In genomic region chr1:36359383-36359782, GRCh38 we compare ENCODE assay signal across 16 cellular contexts. TPM values are rescaled to one million over a fixed set of nuclear protein-coding genes. Genes with fewer than 3 reads are reported as not detected.
DNase-seq lines count a peak whose midpoint lies in the region; ATAC-seq and TF ChIP-seq lines count a peak whose summit lies in the region.
"Had no signal": no experiment of that assay in that cellular context is flagged by ENCODE, and none has a peak within 500 bp of the region (broad histone marks: within the 10 kb centered on the region; RNA-seq: fewer than 3 reads in every experiment).

No MANE protein-coding gene starts in this region.

- peak overlapping the region; percentile 2 for H3K4me3 Mint-ChIP-seq in activated T-helper 1 cell treated with anti-CD3 and anti-CD28 coated beads, Interleukin-12 subunit alpha, Interleukin-12 subunit beta, Interleukin-2, Interleukin-4 antibody, amounts not matched to agents 30 ng/mL and 10 ng/mL and 1 ng/mL, durations not matched to agents 14 hours and 24 hours and 36 hours
- H3K4me3 Mint-ChIP-seq in memory B cell = no peak overlapping the region
- H3K4me3 Mint-ChIP-seq: activated T-cell treated with anti-CD3 and anti-CD28 coated beads, Interleukin-2, amount 50 U/mL, for 4 hours; CD14-positive monocyte had no signal

- peak; percentile 76 for ATAC-seq in memory B cell (ENCODE audit: low read depth)
- no peak for ATAC-seq in HG02763 (IDR thresholded peaks at IDR 0.05; ENCODE audit: unreplicated experiment)
- ATAC-seq: Right ventricle myocardium inferior had no signal

- peaks cover 11% of the 10 kb centered on the region for H3K79me2 ChIP-seq in ACC112 (ENCODE audit: control insufficient read depth, insufficient read depth, low read length, unreplicated experiment)

- peaks cover 11% of the 10 kb centered on the region for H3K4me1 ChIP-seq in ACC112 (ENCODE audit: control insufficient read depth, insufficient read depth, low read length, unreplicated experiment)
- no peaks in the 10 kb centered on the region for H3K4me1 ChIP-seq in colonic mucosa
- H3K4me1 ChIP-seq: right atrium auricular region had no signal

- intact Hi-C loops in activated T-helper 1 cell treated with anti-CD3 and anti-CD28 coated beads, Interleukin-12 subunit alpha, Interleukin-12 subunit beta, Interleukin-2, Interleukin-4 antibody, amounts not matched to agents 30 ng/mL and 10 ng/mL and 1 ng/mL, durations not matched to agents 14 hours and 24 hours and 36 hours (cut with micrococcal nuclease) = no loop called here
- intact Hi-C loops in colonic mucosa (cut with DNase I) = no loop called here

- no peaks in the 10 kb centered on the region for H3K27me3 Mint-ChIP-seq in activated T-helper 1 cell treated with anti-CD3 and anti-CD28 coated beads, Interleukin-12 subunit alpha, Interleukin-12 subunit beta, Interleukin-2, Interleukin-4 antibody, amounts not matched to agents 30 ng/mL and 10 ng/mL and 1 ng/mL, durations not matched to agents 14 hours and 24 hours and 36 hours (ENCODE audit: insufficient read depth)
- H3K27me3 Mint-ChIP-seq in memory B cell = no peaks in the 10 kb centered on the region

- H3K4me3 ChIP-seq in ACC112 (ENCODE audit: low read depth, low read length) = no peak overlapping the region
- H3K4me3 ChIP-seq in colonic mucosa = no peak overlapping the region
- H3K4me3 ChIP-seq: right atrium auricular region had no signal

- H3K9me3 Mint-ChIP-seq in activated T-helper 1 cell treated with anti-CD3 and anti-CD28 coated beads, Interleukin-12 subunit alpha, Interleukin-12 subunit beta, Interleukin-2, Interleukin-4 antibody, amounts not matched to agents 30 ng/mL and 10 ng/mL and 1 ng/mL, durations not matched to agents 14 hours and 24 hours and 36 hours = no peaks in the 10 kb centered on the region
- H3K9me3 Mint-ChIP-seq in memory B cell = no peaks in the 10 kb centered on the region
- H3K9me3 Mint-ChIP-seq: activated T-cell treated with anti-CD3 and anti-CD28 coated beads, Interleukin-2, amount 50 U/mL, for 4 hours had no signal

- no peak for TF ChIP-seq CTCF in colonic mucosa (IDR thresholded peaks at IDR 0.05)

- H3K27ac Mint-ChIP-seq in activated T-helper 1 cell treated with anti-CD3 and anti-CD28 coated beads, Interleukin-12 subunit alpha, Interleukin-12 subunit beta, Interleukin-2, Interleukin-4 antibody, amounts not matched to agents 30 ng/mL and 10 ng/mL and 1 ng/mL, durations not matched to agents 14 hours and 24 hours and 36 hours = peak overlapping the region; percentile 88
- H3K27ac Mint-ChIP-seq in memory B cell = peak overlapping the region; percentile 62

- H3K27ac ChIP-seq in ACC112 (ENCODE audit: low read depth, low read length) = peak overlapping the region; percentile 16; the same call in 1 of the 2 replicates
- H3K27ac ChIP-seq in colonic mucosa = no peak overlapping the region
- H3K27ac ChIP-seq: right atrium auricular region had no signal

- H3K27me3 ChIP-seq in ACC112 (ENCODE audit: insufficient read depth, low read length) (no peaks in the 10 kb centered on the region), colonic mucosa (no peaks in the 10 kb centered on the region)
- H3K27me3 ChIP-seq: right atrium auricular region had no signal

- H3K36me3 ChIP-seq in ACC112 (ENCODE audit: insufficient read depth, low read length) (peaks cover 24% of the 10 kb centered on the region; the same call in 1 of the 2 replicates), colonic mucosa (peaks cover 7% of the 10 kb centered on the region)

- in situ Hi-C loops in Caki2 (cut with HindIII; ENCODE audit: low pct_unique_long_range_greater_than_20kb, low sequenced_read_pairs) = no loop called here

- H2AFZ ChIP-seq in ACC112 (ENCODE audit: low read length, unreplicated experiment) = no peak overlapping the region

- H3K36me3 Mint-ChIP-seq in activated T-helper 1 cell treated with anti-CD3 and anti-CD28 coated beads, Interleukin-12 subunit alpha, Interleukin-12 subunit beta, Interleukin-2, Interleukin-4 antibody, amounts not matched to agents 30 ng/mL and 10 ng/mL and 1 ng/mL, durations not matched to agents 14 hours and 24 hours and 36 hours (ENCODE audit: low read depth) = peaks cover 26% of the 10 kb centered on the region
- peaks cover 22% of the 10 kb centered on the region for H3K36me3 Mint-ChIP-seq in memory B cell

- DNase-seq in Caki2 (ENCODE audit: low read depth) = peak; percentile 22
- no peak for DNase-seq in activated T-helper 1 cell treated with anti-CD3 and anti-CD28 coated beads, Interleukin-12 subunit alpha, Interleukin-12 subunit beta, Interleukin-2, Interleukin-4 antibody, amounts not matched to agents 30 ng/mL and 10 ng/mL and 1 ng/mL, durations not matched to agents 14 hours and 24 hours and 36 hours (ENCODE audit: low spot score)
- DNase-seq in memory B cell (ENCODE audit: low spot score in 2 of 2) = no peak
- no peak for DNase-seq in Ammon's horn (ENCODE audit: low spot score)
- no peak for DNase-seq in T-helper 9 cell
- no peak for DNase-seq in colonic mucosa
- DNase-seq: activated T-cell treated with anti-CD3 and anti-CD28 coated beads, Interleukin-2, amount 50 U/mL, for 4 hours; kidney; NCI-H1105 treated with DMSO at 0.1 percent for 48 hours; NCI-H526 treated with DMSO at 0.1 percent for 48 hours; stimulated activated naive CD4-positive, alpha-beta T cell treated with Interleukin-2 at 50 U/mL for 16 hours had no signal

- H3K9ac ChIP-seq in colonic mucosa (ENCODE audit: low read depth in 2 of 2, low read length in 2 of 2) = no peak overlapping the region

- no peaks in the 10 kb centered on the region for H3K9me3 ChIP-seq in colonic mucosa
- H3K9me3 ChIP-seq: right atrium auricular region had no signal

- H3K4me1 Mint-ChIP-seq in activated T-helper 1 cell treated with anti-CD3 and anti-CD28 coated beads, Interleukin-12 subunit alpha, Interleukin-12 subunit beta, Interleukin-2, Interleukin-4 antibody, amounts not matched to agents 30 ng/mL and 10 ng/mL and 1 ng/mL, durations not matched to agents 14 hours and 24 hours and 36 hours (ENCODE audit: low read depth) = peaks cover 11% of the 10 kb centered on the region
- H3K4me1 Mint-ChIP-seq in memory B cell = peaks cover 10% of the 10 kb centered on the region

RNA-seq across cellular contexts. Expression of gene STK40, which starts 26.3 kb away (rescaled TPM):
- 4.0 and 6.4 TPM in 2 replicates for total RNA-seq in Caki2 (2014; rRNA removed; shearing (Covaris generic); ENCODE audit: low replicate concordance)
- total RNA-seq in activated T-helper 1 cell treated with anti-CD3 and anti-CD28 coated beads, Interleukin-12 subunit alpha, Interleukin-12 subunit beta, Interleukin-2, Interleukin-4 antibody, amounts not matched to agents 30 ng/mL and 10 ng/mL and 1 ng/mL, durations not matched to agents 14 hours and 24 hours and 36 hours = 46.5 and 48.7 TPM in 2 replicates
- total RNA-seq in colonic mucosa = 10 to 100 TPM; 56.6 to 69.7 TPM

RNA-seq across cellular contexts. Expression of gene EVA1B, which starts 35.9 kb away (rescaled TPM):
- total RNA-seq in Caki2 (2014; rRNA removed; shearing (Covaris generic); ENCODE audit: low replicate concordance) = 49.1 and 71.2 TPM in 2 replicates
- 10.6 and 10.9 TPM in 2 replicates for total RNA-seq in activated T-helper 1 cell treated with anti-CD3 and anti-CD28 coated beads, Interleukin-12 subunit alpha, Interleukin-12 subunit beta, Interleukin-2, Interleukin-4 antibody, amounts not matched to agents 30 ng/mL and 10 ng/mL and 1 ng/mL, durations not matched to agents 14 hours and 24 hours and 36 hours
- total RNA-seq in colonic mucosa = 1 to 10 TPM; 5.3 to 8.7 TPM

RNA-seq across cellular contexts. Expression of gene LSM10, which starts 38.3 kb away (rescaled TPM):
- 25.8 and 62.3 TPM in 2 replicates for total RNA-seq in Caki2 (2014; rRNA removed; shearing (Covaris generic); ENCODE audit: low replicate concordance)
- 57.5 and 63.8 TPM in 2 replicates for total RNA-seq in activated T-helper 1 cell treated with anti-CD3 and anti-CD28 coated beads, Interleukin-12 subunit alpha, Interleukin-12 subunit beta, Interleukin-2, Interleukin-4 antibody, amounts not matched to agents 30 ng/mL and 10 ng/mL and 1 ng/mL, durations not matched to agents 14 hours and 24 hours and 36 hours
- 10 to 100 TPM; 22.4 to 30.3 TPM for total RNA-seq in colonic mucosa

RNA-seq across cellular contexts. Expression of gene SH3D21, which starts 53.2 kb away (rescaled TPM):
- total RNA-seq in Caki2 (2014; rRNA removed; shearing (Covaris generic); ENCODE audit: low replicate concordance) = 2.2 and 3.2 TPM in 2 replicates
- 7.5 and 8.3 TPM in 2 replicates for total RNA-seq in activated T-helper 1 cell treated with anti-CD3 and anti-CD28 coated beads, Interleukin-12 subunit alpha, Interleukin-12 subunit beta, Interleukin-2, Interleukin-4 antibody, amounts not matched to agents 30 ng/mL and 10 ng/mL and 1 ng/mL, durations not matched to agents 14 hours and 24 hours and 36 hours
- 10 to 100 TPM in 1 of 2 donors, 1 to 10 TPM in 1; 7.4 to 22.8 TPM for total RNA-seq in colonic mucosa
